16 cellular contexts compared by ENCODE assay signal in the genomic region with DNA sequence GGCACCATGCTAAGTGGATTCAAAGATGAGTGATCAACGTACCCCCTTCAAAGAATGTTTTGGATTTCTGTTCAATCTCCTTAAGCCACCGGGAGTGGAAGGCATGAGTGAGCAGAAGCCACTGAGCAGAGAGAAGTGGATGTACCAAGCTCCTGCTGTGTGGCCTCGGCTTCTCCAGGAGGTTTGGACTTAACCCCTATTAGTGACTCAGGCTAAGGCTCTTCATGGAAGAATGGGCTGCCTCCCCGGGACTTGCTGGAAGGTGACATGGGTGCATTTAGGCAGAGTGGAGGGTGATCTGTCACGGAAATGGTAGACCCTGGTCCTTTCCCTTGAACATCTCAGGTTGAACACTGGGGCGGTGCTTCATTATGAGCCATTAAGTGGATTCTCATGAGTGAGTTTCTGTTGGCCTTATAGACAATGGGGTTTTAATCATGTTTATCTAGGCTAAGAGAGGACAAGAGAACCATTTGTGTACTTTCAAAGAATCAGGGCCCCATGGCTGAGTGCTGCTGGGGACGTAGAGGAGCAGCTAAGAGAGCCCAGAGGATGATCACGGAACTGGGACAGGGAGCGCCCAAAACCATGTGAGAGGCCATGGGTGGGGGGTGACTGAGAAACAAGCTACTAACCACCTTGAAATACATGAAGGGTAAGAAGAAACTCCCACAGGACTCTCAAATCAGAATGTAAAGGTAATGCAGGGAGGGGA.
DNase-seq lines count a peak whose midpoint lies in the region; FAIRE-seq and TF ChIP-seq lines count a peak whose summit lies in the region.
"Had no signal": no experiment of that assay in that cellular context is flagged by ENCODE, and none has a peak within 500 bp of the region (broad histone marks: within the 10 kb centered on the region; RNA-seq: fewer than 3 reads in every experiment).

No MANE protein-coding gene starts in this region.

- 41 to 45% methylated on average over 9 of the region's 9 CpGs for WGBS in thyroid gland, 2 donors
- 92 to 94% (median 94%) methylated on average over 9 of the region's 9 CpGs for WGBS in small intestine, 3 donors

- no peak for FAIRE-seq in small intestine (lab: Jason Lieb, UNC)
- FAIRE-seq: GM19239, H1 had no signal

- H3K4me3 ChIP-seq in WERI-Rb-1 (ENCODE audit: low read depth, low read length) (no peak overlapping the region), thyroid gland (replicated peaks in 1 of 3) (no peak overlapping the region), small intestine (ENCODE audit: low read depth in 1 of 2, low read length in 2 of 2) (no peak overlapping the region)
- H3K4me3 ChIP-seq: BLaER1, HAP-1 had no signal

- no peak for TF ChIP-seq POLR2A in thyroid gland (IDR thresholded peaks at IDR 0.05)

- intact Hi-C loops in thyroid gland (cut with DNase I): loop anchor here (10.0 kb wide), 1 partner anchor 53 kb away; no protein-coding TSS in a partner anchor

- no peaks in the 10 kb centered on the region for H3K9me3 ChIP-seq in WERI-Rb-1 (ENCODE audit: severe bottlenecking)
- no peaks in the 10 kb centered on the region for H3K9me3 ChIP-seq in thyroid gland
- H3K9me3 ChIP-seq in small intestine (ENCODE audit: control insufficient read depth, low read depth): no peaks in the 10 kb centered on the region
- H3K9me3 ChIP-seq: BLaER1, HAP-1 had no signal

- DNase-seq in NCI-H1092 treated with DMSO at 0.1 percent for 48 hours (lab: John Stamatoyannopoulos, UW) (peak; percentile 18), NCI-H1092 (lab: John Stamatoyannopoulos, UW) (no peak), DMS79 treated with DMSO at 0.1 percent for 48 hours (lab: John Stamatoyannopoulos, UW) (peak; percentile 83), WERI-Rb-1 (peak; percentile 17), thyroid gland (peak; percentile 89 to 94), T1000 (lab: John Stamatoyannopoulos, UW) (no peak), small intestine (no peak)
- DNase-seq: 8988T; AML-193; CD8-positive, alpha-beta memory T cell; DND-41; GDM1 had no signal

- H3K36me3 ChIP-seq in WERI-Rb-1 (no peaks in the 10 kb centered on the region), thyroid gland (no peaks in the 10 kb centered on the region), small intestine (ENCODE audit: control insufficient read depth in 2 of 2, insufficient read depth in 2 of 2, low read length in 2 of 2) (no peaks in the 10 kb centered on the region)
- H3K36me3 ChIP-seq: BLaER1, HAP-1 had no signal

- TF ChIP-seq CTCF in WERI-Rb-1 (IDR thresholded peaks at IDR 0.05; ENCODE audit: low read depth, low read length): no peak
- no peak for TF ChIP-seq CTCF in thyroid gland (IDR thresholded peaks at IDR 0.05)

- peaks cover 56 to 72% of the 10 kb centered on the region in 2 donors for H3K4me1 ChIP-seq in thyroid gland
- H3K4me1 ChIP-seq in small intestine (ENCODE audit: control insufficient read depth in 2 of 2, insufficient read depth in 1 of 2, low read depth in 1 of 2, low read length in 1 of 2): no peaks in the 10 kb centered on the region

- H3K27me3 ChIP-seq in WERI-Rb-1 (ENCODE audit: insufficient read depth, low read depth, severe bottlenecking) (no peaks in the 10 kb centered on the region), thyroid gland (no peaks in the 10 kb centered on the region), small intestine (ENCODE audit: control insufficient read depth in 2 of 2, insufficient read depth in 2 of 2, low read length in 2 of 2) (no peaks in the 10 kb centered on the region)
- H3K27me3 ChIP-seq: BLaER1 had no signal

- H3K27ac ChIP-seq in WERI-Rb-1: no peak overlapping the region
- peak overlapping the region; percentile 54 to 77 (median 69) for H3K27ac ChIP-seq in thyroid gland
- no peak overlapping the region for H3K27ac ChIP-seq in small intestine (ENCODE audit: low read depth in 1 of 2, low read length in 1 of 2)
- H3K27ac ChIP-seq: BLaER1 had no signal

Comparison
In these comparisons a context has a peak if more than half of its experiments do, and no peak if none do; other contexts are left out.
1. DNase-seq: peak in NCI-H1092 treated with DMSO at 0.1 percent for 48 hours (single experiment), DMS79 treated with DMSO at 0.1 percent for 48 hours (single experiment), WERI-Rb-1 (single experiment) and thyroid gland (2 of 2); none in NCI-H1092 (single experiment), T1000 (single experiment) and small intestine (single experiment).
2. H3K27ac ChIP-seq: peak in thyroid gland (3 of 3); none in WERI-Rb-1 (single experiment) and small intestine (0 of 2).